7 cellular contexts compared by ENCODE assay signal in the genomic region with DNA sequence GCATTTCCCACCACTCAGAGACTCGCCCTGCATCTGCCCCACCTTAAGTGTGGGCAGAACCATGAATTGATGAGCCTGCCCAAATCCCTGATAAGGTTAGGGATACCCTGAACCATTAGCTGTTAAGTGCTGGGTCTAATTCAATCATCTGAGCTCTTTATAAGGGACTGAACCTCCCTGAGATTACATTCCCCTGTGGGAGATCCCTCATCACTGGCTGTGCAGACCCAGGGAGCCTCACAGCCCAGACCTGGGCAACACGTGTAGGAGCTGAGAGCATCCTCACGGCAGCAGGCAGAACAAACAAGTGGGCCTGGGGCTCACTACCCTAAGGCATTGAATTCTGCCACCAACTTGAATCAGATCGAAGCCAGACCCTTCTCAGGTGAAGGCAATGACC. TPM values are rescaled to one million over a fixed set of nuclear protein-coding genes. Genes with fewer than 3 reads are reported as not detected.
"Had no signal": no experiment of that assay in that cellular context is flagged by ENCODE, and none has a peak within 500 bp of the region (broad histone marks: within the 10 kb centered on the region; RNA-seq: fewer than 3 reads in every experiment).

No MANE protein-coding gene starts in this region.

- DNase-seq: H9, HCEC 1CT, IMR-90 had no signal

- ATAC-seq: GM23338, K562 had no signal

- H3K4me2 ChIP-seq: GM23338 had no signal

- H2AFZ ChIP-seq: GM23338 had no signal

- H3K4me3 ChIP-seq: GM23338, K562 had no signal

RNA-seq across cellular contexts. Expression of gene TAF11L2, which starts 0.6 kb away (rescaled TPM):
- total RNA-seq: GM23338, H1, H9, HT-29, IMR-90, K562 had no signal
- polyA plus RNA-seq: GM23338, H1, IMR-90, K562 had no signal

RNA-seq across cellular contexts. Expression of gene TAF11L3, which starts 20.7 kb away (rescaled TPM):
- total RNA-seq: GM23338, H1, H9, HT-29, IMR-90, K562 had no signal
- polyA plus RNA-seq: GM23338, H1, IMR-90 had no signal

RNA-seq across cellular contexts. Expression of gene TAF11L4, which starts 24.2 kb away (rescaled TPM):
- total RNA-seq: GM23338, H1, H9, HT-29, IMR-90, K562 had no signal
- polyA plus RNA-seq: GM23338, H1, IMR-90, K562 had no signal

RNA-seq across cellular contexts. Expression of gene TAF11L5, which starts 27.6 kb away (rescaled TPM):
- total RNA-seq: GM23338, H1, H9, HT-29, IMR-90 had no signal
- polyA plus RNA-seq: GM23338, H1, IMR-90 had no signal

RNA-seq across cellular contexts. Expression of gene TAF11L6, which starts 31.0 kb away (rescaled TPM):
- total RNA-seq: GM23338, H1, H9, HT-29, IMR-90, K562 had no signal
- polyA plus RNA-seq: GM23338, H1, IMR-90, K562 had no signal
